10 cellular contexts compared by ENCODE assay signal in the genomic region with DNA sequence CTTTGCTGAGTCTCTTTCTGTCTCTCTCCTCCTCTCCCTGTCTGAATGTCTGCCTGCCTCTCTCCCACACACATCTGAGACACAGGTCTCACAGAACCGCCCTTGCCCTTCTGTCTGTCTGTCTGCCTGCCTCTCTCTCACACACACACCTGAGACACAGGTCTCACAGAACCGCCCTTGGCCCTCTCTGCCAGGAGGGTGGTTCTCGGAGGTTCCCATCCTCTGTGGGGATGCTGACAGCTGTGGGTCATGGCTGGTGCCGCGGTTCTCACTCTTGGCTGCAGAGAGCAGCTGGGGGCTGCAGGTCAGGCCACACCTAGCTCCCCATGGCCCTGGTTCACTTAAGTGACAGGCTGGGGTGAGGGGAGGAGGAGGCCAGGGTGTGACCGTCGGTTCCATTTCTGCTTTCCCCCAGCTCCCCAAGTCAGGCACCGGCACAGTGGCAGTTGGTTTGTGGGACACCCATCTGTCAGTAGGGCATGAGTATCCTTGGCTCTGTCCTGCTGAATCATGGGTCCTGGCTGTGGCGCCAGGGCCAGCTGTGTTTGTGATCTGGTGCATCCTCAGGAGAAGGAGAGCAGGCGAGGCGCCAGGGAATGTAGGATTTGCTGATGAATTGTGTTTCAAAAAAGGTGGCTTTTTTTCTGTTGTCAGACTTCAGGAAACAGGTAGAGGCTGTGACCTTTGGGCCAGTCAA. TPM values are rescaled to one million over a fixed set of nuclear protein-coding genes. Genes with fewer than 3 reads are reported as not detected.
DNase-seq lines count a peak whose midpoint lies in the region; TF ChIP-seq lines count a peak whose summit lies in the region.
"Had no signal": no experiment of that assay in that cellular context is flagged by ENCODE, and none has a peak within 500 bp of the region (broad histone marks: within the 10 kb centered on the region; RNA-seq: fewer than 3 reads in every experiment).

No MANE protein-coding gene starts in this region.

- no peaks in the 10 kb centered on the region for H3K36me3 Mint-ChIP-seq in activated T-helper 1 cell treated with anti-CD3 and anti-CD28 coated beads, Interleukin-12 subunit alpha, Interleukin-12 subunit beta, Interleukin-2, Interleukin-4 antibody, amounts not matched to agents 30 ng/mL and 10 ng/mL and 1 ng/mL, durations not matched to agents 14 hours and 24 hours and 36 hours (ENCODE audit: low read depth)
- no peaks in the 10 kb centered on the region for H3K36me3 Mint-ChIP-seq in nephron (ENCODE audit: low read depth)

- H3K27ac Mint-ChIP-seq in activated T-helper 1 cell treated with anti-CD3 and anti-CD28 coated beads, Interleukin-12 subunit alpha, Interleukin-12 subunit beta, Interleukin-2, Interleukin-4 antibody, amounts not matched to agents 30 ng/mL and 10 ng/mL and 1 ng/mL, durations not matched to agents 14 hours and 24 hours and 36 hours, result peak overlapping the region; percentile 97
- peak overlapping the region in 1 of 3 experiments; percentile 17 for H3K27ac Mint-ChIP-seq in nephron

- H3F3A ChIP-seq in MM.1S (ENCODE audit: insufficient read depth, low read length), result peaks cover 8% of the 10 kb centered on the region

- no peaks in the 10 kb centered on the region for H3K79me2 ChIP-seq in MM.1S (ENCODE audit: low read length)

- H3K4me1 Mint-ChIP-seq in activated T-helper 1 cell treated with anti-CD3 and anti-CD28 coated beads, Interleukin-12 subunit alpha, Interleukin-12 subunit beta, Interleukin-2, Interleukin-4 antibody, amounts not matched to agents 30 ng/mL and 10 ng/mL and 1 ng/mL, durations not matched to agents 14 hours and 24 hours and 36 hours (ENCODE audit: low read depth), result peaks cover 18% of the 10 kb centered on the region
- H3K4me1 Mint-ChIP-seq in nephron, result peaks cover 11% of the 10 kb centered on the region

- no peak overlapping the region; the same call in 1 of the 2 replicates for H2AFZ ChIP-seq in MM.1S (ENCODE audit: low read length)

- H3K4me2 ChIP-seq in MM.1S (ENCODE audit: low read depth, low read length), result peak overlapping the region; percentile 98; the same call in 1 of the 2 replicates

- peak overlapping the region; percentile 94 for H3K4me3 Mint-ChIP-seq in activated T-helper 1 cell treated with anti-CD3 and anti-CD28 coated beads, Interleukin-12 subunit alpha, Interleukin-12 subunit beta, Interleukin-2, Interleukin-4 antibody, amounts not matched to agents 30 ng/mL and 10 ng/mL and 1 ng/mL, durations not matched to agents 14 hours and 24 hours and 36 hours
- peak overlapping the region; percentile 89 to 90 (median 90) for H3K4me3 Mint-ChIP-seq in nephron

- H3K9me2 ChIP-seq in MM.1S (replicated peaks; ENCODE audit: insufficient read depth, low read length), result no peaks in the 10 kb centered on the region

- intact Hi-C loops in activated T-helper 1 cell treated with anti-CD3 and anti-CD28 coated beads, Interleukin-12 subunit alpha, Interleukin-12 subunit beta, Interleukin-2, Interleukin-4 antibody, amounts not matched to agents 30 ng/mL and 10 ng/mL and 1 ng/mL, durations not matched to agents 14 hours and 24 hours and 36 hours (cut with micrococcal nuclease), result loop anchor here (5.0 kb wide), 3 partner anchors 150 to 405 kb away; no protein-coding TSS in a partner anchor

- H3K4me1 ChIP-seq in MM.1S (ENCODE audit: low read length), result peaks cover 11% of the 10 kb centered on the region

- peak; percentile 22 for DNase-seq in NCI-H1092 treated with DMSO at 0.1 percent for 48 hours (lab: John Stamatoyannopoulos, UW)
- DNase-seq in NCI-H1092 (lab: John Stamatoyannopoulos, UW), result no peak
- no peak for DNase-seq in MM.1S
- no peak for DNase-seq in activated T-helper 1 cell treated with anti-CD3 and anti-CD28 coated beads, Interleukin-12 subunit alpha, Interleukin-12 subunit beta, Interleukin-2, Interleukin-4 antibody, amounts not matched to agents 30 ng/mL and 10 ng/mL and 1 ng/mL, durations not matched to agents 14 hours and 24 hours and 36 hours (ENCODE audit: low spot score)
- DNase-seq in effector CD8-positive, alpha-beta T cell (lab: John Stamatoyannopoulos, UW), result no peak
- no peak for DNase-seq in GF-D8 (lab: John Stamatoyannopoulos, UW)
- no peak for DNase-seq in ecto neural progenitor cell (ENCODE audit: low spot score)

- H4K20me1 ChIP-seq in MM.1S (ENCODE audit: insufficient read depth, low read length), result no peaks in the 10 kb centered on the region

- H3K36me3 ChIP-seq in MM.1S (replicated peaks; ENCODE audit: insufficient read depth, low read length), result no peaks in the 10 kb centered on the region

- H3K9me3 ChIP-seq in MM.1S (replicated peaks; ENCODE audit: insufficient read depth, low read length), result no peaks in the 10 kb centered on the region

- H3K27ac ChIP-seq in MM.1S (ENCODE audit: low read length), result no peak overlapping the region

- H3K9me3 Mint-ChIP-seq in activated T-helper 1 cell treated with anti-CD3 and anti-CD28 coated beads, Interleukin-12 subunit alpha, Interleukin-12 subunit beta, Interleukin-2, Interleukin-4 antibody, amounts not matched to agents 30 ng/mL and 10 ng/mL and 1 ng/mL, durations not matched to agents 14 hours and 24 hours and 36 hours, result no peaks in the 10 kb centered on the region
- H3K9me3 Mint-ChIP-seq in nephron, result peaks cover 4% of the 10 kb centered on the region

- no peak overlapping the region for H3K4me3 ChIP-seq in MM.1S (ENCODE audit: low read length)

- H3K27me3 Mint-ChIP-seq in activated T-helper 1 cell treated with anti-CD3 and anti-CD28 coated beads, Interleukin-12 subunit alpha, Interleukin-12 subunit beta, Interleukin-2, Interleukin-4 antibody, amounts not matched to agents 30 ng/mL and 10 ng/mL and 1 ng/mL, durations not matched to agents 14 hours and 24 hours and 36 hours (ENCODE audit: insufficient read depth), result peaks cover 5% of the 10 kb centered on the region
- H3K27me3 Mint-ChIP-seq in nephron (ENCODE audit: low read depth), result peaks cover 73% of the 10 kb centered on the region

- H3K27me3 ChIP-seq in MM.1S (replicated peaks; ENCODE audit: insufficient read depth, low read length), result peaks cover 44% of the 10 kb centered on the region

- no peak for TF ChIP-seq CTCF in MM.1S (IDR thresholded peaks at IDR 0.05; ENCODE audit: low read length)
- no peak for TF ChIP-seq CTCF in nephron (IDR thresholded peaks at IDR 0.05; ENCODE audit: unreplicated experiment in 3 of 3)

- H3K9ac ChIP-seq in MM.1S (ENCODE audit: low read length), result peak overlapping the region; percentile 68; the same call in 1 of the 2 replicates

RNA-seq across cellular contexts. Expression of gene CLPTM1L, which starts 42.3 kb away (rescaled TPM):
- 132 and 133 TPM in 2 replicates for total RNA-seq in activated T-helper 1 cell treated with anti-CD3 and anti-CD28 coated beads, Interleukin-12 subunit alpha, Interleukin-12 subunit beta, Interleukin-2, Interleukin-4 antibody, amounts not matched to agents 30 ng/mL and 10 ng/mL and 1 ng/mL, durations not matched to agents 14 hours and 24 hours and 36 hours

RNA-seq across cellular contexts. Expression of gene SLC6A3, which starts 58.0 kb away (rescaled TPM):
- total RNA-seq in activated T-helper 1 cell treated with anti-CD3 and anti-CD28 coated beads, Interleukin-12 subunit alpha, Interleukin-12 subunit beta, Interleukin-2, Interleukin-4 antibody, amounts not matched to agents 30 ng/mL and 10 ng/mL and 1 ng/mL, durations not matched to agents 14 hours and 24 hours and 36 hours, result not detected in 2 replicates
- total RNA-seq: glomerular endothelial cell, HepG2 had no signal
